ENCODE assay signal across 1 cellular context in the genomic region with DNA sequence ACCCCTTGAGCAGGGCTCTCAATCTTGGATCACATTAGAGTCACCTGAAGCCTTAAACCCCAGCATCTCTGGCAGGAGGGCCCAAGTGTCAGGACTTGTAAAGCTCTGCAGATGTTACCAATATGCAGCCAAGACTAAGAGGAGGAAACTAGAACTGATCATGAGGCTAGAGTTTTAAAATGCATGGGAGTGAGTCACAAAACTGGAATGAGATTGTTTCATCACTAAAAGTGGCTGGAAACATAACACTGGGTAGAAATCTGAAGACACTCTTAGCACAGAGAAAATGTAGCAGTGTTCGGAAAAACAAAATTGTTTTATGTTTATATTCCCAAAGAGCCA.
TF ChIP-seq lines count a peak whose summit lies in the region.

No MANE protein-coding gene starts in this region.

TF ChIP-seq in WTC11, 78 proteins besides CTCF, POLR2A, EP300 and RAD21 (continued from another document):
- TF ChIP-seq, protein P1, sequence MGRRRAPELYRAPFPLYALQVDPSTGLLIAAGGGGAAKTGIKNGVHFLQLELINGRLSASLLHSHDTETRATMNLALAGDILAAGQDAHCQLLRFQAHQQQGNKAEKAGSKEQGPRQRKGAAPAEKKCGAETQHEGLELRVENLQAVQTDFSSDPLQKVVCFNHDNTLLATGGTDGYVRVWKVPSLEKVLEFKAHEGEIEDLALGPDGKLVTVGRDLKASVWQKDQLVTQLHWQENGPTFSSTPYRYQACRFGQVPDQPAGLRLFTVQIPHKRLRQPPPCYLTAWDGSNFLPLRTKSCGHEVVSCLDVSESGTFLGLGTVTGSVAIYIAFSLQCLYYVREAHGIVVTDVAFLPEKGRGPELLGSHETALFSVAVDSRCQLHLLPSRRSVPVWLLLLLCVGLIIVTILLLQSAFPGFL (CRISPR knock-in tag; IDR thresholded peaks at IDR 0.05; ENCODE audit: borderline replicate concordance), result no peak
- TF ChIP-seq, protein P2, sequence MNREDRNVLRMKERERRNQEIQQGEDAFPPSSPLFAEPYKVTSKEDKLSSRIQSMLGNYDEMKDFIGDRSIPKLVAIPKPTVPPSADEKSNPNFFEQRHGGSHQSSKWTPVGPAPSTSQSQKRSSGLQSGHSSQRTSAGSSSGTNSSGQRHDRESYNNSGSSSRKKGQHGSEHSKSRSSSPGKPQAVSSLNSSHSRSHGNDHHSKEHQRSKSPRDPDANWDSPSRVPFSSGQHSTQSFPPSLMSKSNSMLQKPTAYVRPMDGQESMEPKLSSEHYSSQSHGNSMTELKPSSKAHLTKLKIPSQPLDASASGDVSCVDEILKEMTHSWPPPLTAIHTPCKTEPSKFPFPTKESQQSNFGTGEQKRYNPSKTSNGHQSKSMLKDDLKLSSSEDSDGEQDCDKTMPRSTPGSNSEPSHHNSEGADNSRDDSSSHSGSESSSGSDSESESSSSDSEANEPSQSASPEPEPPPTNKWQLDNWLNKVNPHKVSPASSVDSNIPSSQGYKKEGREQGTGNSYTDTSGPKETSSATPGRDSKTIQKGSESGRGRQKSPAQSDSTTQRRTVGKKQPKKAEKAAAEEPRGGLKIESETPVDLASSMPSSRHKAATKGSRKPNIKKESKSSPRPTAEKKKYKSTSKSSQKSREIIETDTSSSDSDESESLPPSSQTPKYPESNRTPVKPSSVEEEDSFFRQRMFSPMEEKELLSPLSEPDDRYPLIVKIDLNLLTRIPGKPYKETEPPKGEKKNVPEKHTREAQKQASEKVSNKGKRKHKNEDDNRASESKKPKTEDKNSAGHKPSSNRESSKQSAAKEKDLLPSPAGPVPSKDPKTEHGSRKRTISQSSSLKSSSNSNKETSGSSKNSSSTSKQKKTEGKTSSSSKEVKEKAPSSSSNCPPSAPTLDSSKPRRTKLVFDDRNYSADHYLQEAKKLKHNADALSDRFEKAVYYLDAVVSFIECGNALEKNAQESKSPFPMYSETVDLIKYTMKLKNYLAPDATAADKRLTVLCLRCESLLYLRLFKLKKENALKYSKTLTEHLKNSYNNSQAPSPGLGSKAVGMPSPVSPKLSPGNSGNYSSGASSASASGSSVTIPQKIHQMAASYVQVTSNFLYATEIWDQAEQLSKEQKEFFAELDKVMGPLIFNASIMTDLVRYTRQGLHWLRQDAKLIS (CRISPR knock-in tag; IDR thresholded peaks at IDR 0.05; ENCODE audit: borderline replicate concordance), result no peak
- TF ChIP-seq SMAD3 (CRISPR knock-in tag; IDR thresholded peaks at IDR 0.05; ENCODE audit: borderline replicate concordance) (no peak), NR2C2 (CRISPR knock-in tag; IDR thresholded peaks at IDR 0.05) (no peak), HMGA2 (CRISPR knock-in tag; IDR thresholded peaks at IDR 0.05) (no peak), ZBTB21 (CRISPR knock-in tag; IDR thresholded peaks at IDR 0.05; ENCODE audit: borderline replicate concordance) (no peak), MYBL2 (CRISPR knock-in tag; IDR thresholded peaks at IDR 0.05) (no peak), SOX15 (CRISPR knock-in tag; IDR thresholded peaks at IDR 0.05) (no peak), IRF2 (CRISPR knock-in tag; IDR thresholded peaks at IDR 0.05; ENCODE audit: borderline replicate concordance, low read depth) (no peak)
- TF ChIP-seq, protein P3, sequence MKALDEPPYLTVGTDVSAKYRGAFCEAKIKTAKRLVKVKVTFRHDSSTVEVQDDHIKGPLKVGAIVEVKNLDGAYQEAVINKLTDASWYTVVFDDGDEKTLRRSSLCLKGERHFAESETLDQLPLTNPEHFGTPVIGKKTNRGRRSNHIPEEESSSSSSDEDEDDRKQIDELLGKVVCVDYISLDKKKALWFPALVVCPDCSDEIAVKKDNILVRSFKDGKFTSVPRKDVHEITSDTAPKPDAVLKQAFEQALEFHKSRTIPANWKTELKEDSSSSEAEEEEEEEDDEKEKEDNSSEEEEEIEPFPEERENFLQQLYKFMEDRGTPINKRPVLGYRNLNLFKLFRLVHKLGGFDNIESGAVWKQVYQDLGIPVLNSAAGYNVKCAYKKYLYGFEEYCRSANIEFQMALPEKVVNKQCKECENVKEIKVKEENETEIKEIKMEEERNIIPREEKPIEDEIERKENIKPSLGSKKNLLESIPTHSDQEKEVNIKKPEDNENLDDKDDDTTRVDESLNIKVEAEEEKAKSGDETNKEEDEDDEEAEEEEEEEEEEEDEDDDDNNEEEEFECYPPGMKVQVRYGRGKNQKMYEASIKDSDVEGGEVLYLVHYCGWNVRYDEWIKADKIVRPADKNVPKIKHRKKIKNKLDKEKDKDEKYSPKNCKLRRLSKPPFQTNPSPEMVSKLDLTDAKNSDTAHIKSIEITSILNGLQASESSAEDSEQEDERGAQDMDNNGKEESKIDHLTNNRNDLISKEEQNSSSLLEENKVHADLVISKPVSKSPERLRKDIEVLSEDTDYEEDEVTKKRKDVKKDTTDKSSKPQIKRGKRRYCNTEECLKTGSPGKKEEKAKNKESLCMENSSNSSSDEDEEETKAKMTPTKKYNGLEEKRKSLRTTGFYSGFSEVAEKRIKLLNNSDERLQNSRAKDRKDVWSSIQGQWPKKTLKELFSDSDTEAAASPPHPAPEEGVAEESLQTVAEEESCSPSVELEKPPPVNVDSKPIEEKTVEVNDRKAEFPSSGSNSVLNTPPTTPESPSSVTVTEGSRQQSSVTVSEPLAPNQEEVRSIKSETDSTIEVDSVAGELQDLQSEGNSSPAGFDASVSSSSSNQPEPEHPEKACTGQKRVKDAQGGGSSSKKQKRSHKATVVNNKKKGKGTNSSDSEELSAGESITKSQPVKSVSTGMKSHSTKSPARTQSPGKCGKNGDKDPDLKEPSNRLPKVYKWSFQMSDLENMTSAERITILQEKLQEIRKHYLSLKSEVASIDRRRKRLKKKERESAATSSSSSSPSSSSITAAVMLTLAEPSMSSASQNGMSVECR (CRISPR knock-in tag; IDR thresholded peaks at IDR 0.05; ENCODE audit: borderline replicate concordance), result no peak
- TF ChIP-seq, protein P4, sequence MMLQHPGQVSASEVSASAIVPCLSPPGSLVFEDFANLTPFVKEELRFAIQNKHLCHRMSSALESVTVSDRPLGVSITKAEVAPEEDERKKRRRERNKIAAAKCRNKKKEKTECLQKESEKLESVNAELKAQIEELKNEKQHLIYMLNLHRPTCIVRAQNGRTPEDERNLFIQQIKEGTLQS (CRISPR knock-in tag; conservative IDR thresholded peaks at IDR 0.05), result no peak
- TF ChIP-seq, protein P5, sequence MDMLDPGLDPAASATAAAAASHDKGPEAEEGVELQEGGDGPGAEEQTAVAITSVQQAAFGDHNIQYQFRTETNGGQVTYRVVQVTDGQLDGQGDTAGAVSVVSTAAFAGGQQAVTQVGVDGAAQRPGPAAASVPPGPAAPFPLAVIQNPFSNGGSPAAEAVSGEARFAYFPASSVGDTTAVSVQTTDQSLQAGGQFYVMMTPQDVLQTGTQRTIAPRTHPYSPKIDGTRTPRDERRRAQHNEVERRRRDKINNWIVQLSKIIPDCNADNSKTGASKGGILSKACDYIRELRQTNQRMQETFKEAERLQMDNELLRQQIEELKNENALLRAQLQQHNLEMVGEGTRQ (CRISPR knock-in tag; IDR thresholded peaks at IDR 0.05), result no peak
- TF ChIP-seq, protein P6, sequence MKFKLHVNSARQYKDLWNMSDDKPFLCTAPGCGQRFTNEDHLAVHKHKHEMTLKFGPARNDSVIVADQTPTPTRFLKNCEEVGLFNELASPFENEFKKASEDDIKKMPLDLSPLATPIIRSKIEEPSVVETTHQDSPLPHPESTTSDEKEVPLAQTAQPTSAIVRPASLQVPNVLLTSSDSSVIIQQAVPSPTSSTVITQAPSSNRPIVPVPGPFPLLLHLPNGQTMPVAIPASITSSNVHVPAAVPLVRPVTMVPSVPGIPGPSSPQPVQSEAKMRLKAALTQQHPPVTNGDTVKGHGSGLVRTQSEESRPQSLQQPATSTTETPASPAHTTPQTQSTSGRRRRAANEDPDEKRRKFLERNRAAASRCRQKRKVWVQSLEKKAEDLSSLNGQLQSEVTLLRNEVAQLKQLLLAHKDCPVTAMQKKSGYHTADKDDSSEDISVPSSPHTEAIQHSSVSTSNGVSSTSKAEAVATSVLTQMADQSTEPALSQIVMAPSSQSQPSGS (CRISPR knock-in tag; IDR thresholded peaks at IDR 0.05; ENCODE audit: borderline replicate concordance, low read depth), result no peak
- TF ChIP-seq, protein P7, sequence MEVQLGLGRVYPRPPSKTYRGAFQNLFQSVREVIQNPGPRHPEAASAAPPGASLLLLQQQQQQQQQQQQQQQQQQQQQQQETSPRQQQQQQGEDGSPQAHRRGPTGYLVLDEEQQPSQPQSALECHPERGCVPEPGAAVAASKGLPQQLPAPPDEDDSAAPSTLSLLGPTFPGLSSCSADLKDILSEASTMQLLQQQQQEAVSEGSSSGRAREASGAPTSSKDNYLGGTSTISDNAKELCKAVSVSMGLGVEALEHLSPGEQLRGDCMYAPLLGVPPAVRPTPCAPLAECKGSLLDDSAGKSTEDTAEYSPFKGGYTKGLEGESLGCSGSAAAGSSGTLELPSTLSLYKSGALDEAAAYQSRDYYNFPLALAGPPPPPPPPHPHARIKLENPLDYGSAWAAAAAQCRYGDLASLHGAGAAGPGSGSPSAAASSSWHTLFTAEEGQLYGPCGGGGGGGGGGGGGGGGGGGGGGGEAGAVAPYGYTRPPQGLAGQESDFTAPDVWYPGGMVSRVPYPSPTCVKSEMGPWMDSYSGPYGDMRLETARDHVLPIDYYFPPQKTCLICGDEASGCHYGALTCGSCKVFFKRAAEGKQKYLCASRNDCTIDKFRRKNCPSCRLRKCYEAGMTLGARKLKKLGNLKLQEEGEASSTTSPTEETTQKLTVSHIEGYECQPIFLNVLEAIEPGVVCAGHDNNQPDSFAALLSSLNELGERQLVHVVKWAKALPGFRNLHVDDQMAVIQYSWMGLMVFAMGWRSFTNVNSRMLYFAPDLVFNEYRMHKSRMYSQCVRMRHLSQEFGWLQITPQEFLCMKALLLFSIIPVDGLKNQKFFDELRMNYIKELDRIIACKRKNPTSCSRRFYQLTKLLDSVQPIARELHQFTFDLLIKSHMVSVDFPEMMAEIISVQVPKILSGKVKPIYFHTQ (CRISPR knock-in tag; IDR thresholded peaks at IDR 0.05), result no peak
- TF ChIP-seq, protein P8, sequence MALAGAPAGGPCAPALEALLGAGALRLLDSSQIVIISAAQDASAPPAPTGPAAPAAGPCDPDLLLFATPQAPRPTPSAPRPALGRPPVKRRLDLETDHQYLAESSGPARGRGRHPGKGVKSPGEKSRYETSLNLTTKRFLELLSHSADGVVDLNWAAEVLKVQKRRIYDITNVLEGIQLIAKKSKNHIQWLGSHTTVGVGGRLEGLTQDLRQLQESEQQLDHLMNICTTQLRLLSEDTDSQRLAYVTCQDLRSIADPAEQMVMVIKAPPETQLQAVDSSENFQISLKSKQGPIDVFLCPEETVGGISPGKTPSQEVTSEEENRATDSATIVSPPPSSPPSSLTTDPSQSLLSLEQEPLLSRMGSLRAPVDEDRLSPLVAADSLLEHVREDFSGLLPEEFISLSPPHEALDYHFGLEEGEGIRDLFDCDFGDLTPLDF (CRISPR knock-in tag; IDR thresholded peaks at IDR 0.05), result no peak
